16 cellular contexts compared by ENCODE assay signal in genomic region chr4:150679018-150679766, GRCh38.
DNase-seq lines count a peak whose midpoint lies in the region; ATAC-seq, FAIRE-seq and TF ChIP-seq lines count a peak whose summit lies in the region.
"Had no signal": no experiment of that assay in that cellular context is flagged by ENCODE, and none has a peak within 500 bp of the region (broad histone marks: within the 10 kb centered on the region; RNA-seq: fewer than 3 reads in every experiment).

No MANE protein-coding gene starts in this region.

- no peak for TF ChIP-seq EP300 in HepG2 (IDR thresholded peaks at IDR 0.05; ENCODE audit: low read depth in 2 of 2, low read length in 2 of 2)
- TF ChIP-seq EP300 in HepG2 (CRISPR knock-in tag; IDR thresholded peaks at IDR 0.05; ENCODE audit: borderline replicate concordance) = no peak

- H3K4me1 ChIP-seq in HepG2 (ENCODE audit: insufficient read depth, low read length) = peaks cover 9% of the 10 kb centered on the region; the same call in 1 of the 2 replicates
- no peaks in the 10 kb centered on the region for H3K4me1 ChIP-seq in H9 (ENCODE audit: insufficient read depth, low read length)
- H3K4me1 ChIP-seq: Caco-2, left lung had no signal

- H4K91ac ChIP-seq in H9 (ENCODE audit: insufficient read length, low read depth, low read length) = no peak overlapping the region

- in situ Hi-C loops in HepG2 (cut with HindIII; ENCODE audit: extremely low pct_ligation_motif_present, low pct_unique_long_range_greater_than_20kb) = no loop called here

- H2BK12ac ChIP-seq in H9 (ENCODE audit: insufficient read length, low read depth, low read length) = no peak overlapping the region

- no peak for TF ChIP-seq RAD21 in HepG2 (CRISPR knock-in tag; IDR thresholded peaks at IDR 0.05)

- FAIRE-seq in HepG2 (lab: Jason Lieb, UNC) (no peak), HTR-8/SVneo (lab: Jason Lieb, UNC) (no peak)
- FAIRE-seq: endothelial cell of umbilical vein had no signal

- 64% methylated on average over 5 of the region's 5 CpGs for WGBS in HepG2 (ENCODE audit: low lambda C conversion rate)
- WGBS in H9 (ENCODE audit: extremely low coverage, insufficient read length, low lambda C conversion rate) = no CpG with 5 or more reads among the region's 5 CpGs

- H2BK5ac ChIP-seq in H9 (ENCODE audit: insufficient read length, low read length) = no peak overlapping the region

- CTCF ChIA-PET in HepG2 (lab: Yijun Ruan, JAX; ENCODE audit: low intra/inter-chr PET ratio, low total read pairs) = no interaction called here

- POLR2A ChIA-PET in HepG2 (lab: Yijun Ruan, JAX) = no interaction called here

- no peak overlapping the region for H4K8ac ChIP-seq in H9 (replicated peaks; ENCODE audit: insufficient read length, low read depth, low read length)

- H3K9ac ChIP-seq in HepG2 (ENCODE audit: insufficient read depth, low read depth, low read length) = no peak overlapping the region
- H3K9ac ChIP-seq in H9 (ENCODE audit: extremely low read depth, insufficient read length, low read length) = no peak overlapping the region

- H3K56ac ChIP-seq in H9 (ENCODE audit: insufficient read length, low read depth, low read length) = no peak overlapping the region

- H3K4me3 Mint-ChIP-seq in chondrocyte (ENCODE audit: unreplicated experiment) (peak overlapping the region; percentile 44), H9 (no peak overlapping the region)
- H3K4me3 Mint-ChIP-seq: activated naive CD4-positive, alpha-beta T cell treated with anti-CD3 and anti-CD28 coated beads, Interleukin-2, amount 50 U/mL, for 24 hours; GM23338; natural killer cell treated with Interleukin-12 subunit alpha and Interleukin-12 subunit beta and Interleukin-15 and Interleukin-18, amount 100 ng/mL, for 72 hours; stimulated activated effector memory CD8-positive, alpha-beta T cell treated with anti-CD3 and anti-CD28 coated beads, Interleukin-12 subunit alpha, Interleukin-12 subunit beta, amount 100 ng/mL, for 72 hours had no signal

- no peak overlapping the region for H3K18ac ChIP-seq in H9 (ENCODE audit: insufficient read length, low read depth, low read length)

- H3K23me2 ChIP-seq in H9 (ENCODE audit: insufficient read length, low read depth, low read length, poor library complexity, severe bottlenecking) = no peaks in the 10 kb centered on the region

- no peak overlapping the region for H3K14ac ChIP-seq in H9 (ENCODE audit: insufficient read depth, low read length)

- DNase-seq in NCI-H2227 (lab: John Stamatoyannopoulos, UW; ENCODE audit: unreplicated experiment) = peak; percentile 19
- DNase-seq in NCI-H2227 treated with DMSO at 0.1 percent for 48 hours (lab: John Stamatoyannopoulos, UW) = no peak
- no peak for DNase-seq in chondrocyte (ENCODE audit: low spot score)
- DNase-seq in HepG2 (ENCODE audit: low spot score) = peak; percentile 24
- DNase-seq in DMS53 (lab: John Stamatoyannopoulos, UW) = no peak
- DNase-seq in HTR-8/SVneo (ENCODE audit: insufficient read length, low spot score) = no peak
- no peak for DNase-seq in H9
- DNase-seq: Caco-2, left lung, NCI-H1092 treated with DMSO at 0.1 percent for 48 hours had no signal

- no TSS peak for BruUV-seq in HepG2 (replicated peaks; lab: Mats Ljungman, UMichigan)

- no peak overlapping the region for H2BK15ac ChIP-seq in H9 (ENCODE audit: low read depth, low read length)

- no peak overlapping the region for H2BK20ac ChIP-seq in H9 (ENCODE audit: low read depth, low read length, poor library complexity, severe bottlenecking)

- H3K9me3 Mint-ChIP-seq in chondrocyte (ENCODE audit: low read depth) (no peaks in the 10 kb centered on the region), H9 (no peaks in the 10 kb centered on the region)
- H3K9me3 Mint-ChIP-seq: activated naive CD4-positive, alpha-beta T cell treated with anti-CD3 and anti-CD28 coated beads, Interleukin-2, amount 50 U/mL, for 24 hours; GM23338; natural killer cell treated with Interleukin-12 subunit alpha and Interleukin-12 subunit beta and Interleukin-15 and Interleukin-18, amount 100 ng/mL, for 72 hours; stimulated activated effector memory CD8-positive, alpha-beta T cell treated with anti-CD3 and anti-CD28 coated beads, Interleukin-12 subunit alpha, Interleukin-12 subunit beta, amount 100 ng/mL, for 72 hours had no signal

- H3K4ac ChIP-seq in H9 (ENCODE audit: low read depth, low read length) = no peak overlapping the region

- peak overlapping the region; percentile 8 for H3K27ac ChIP-seq in HepG2 (ENCODE audit: extremely low read length, insufficient read depth, low read length)
- no peak overlapping the region for H3K27ac ChIP-seq in H9 (ENCODE audit: insufficient read length, low read depth, low read length)
- H3K27ac ChIP-seq: left lung had no signal

- no peak overlapping the region for H4K5ac ChIP-seq in H9 (ENCODE audit: insufficient read length, low read depth, low read length)

- no peak overlapping the region; a peak in 2 of 6 replicates for H3K4me3 ChIP-seq in HepG2 (replicated peaks in 1 of 3; ENCODE audit: insufficient read depth in 1 of 3, low read depth in 2 of 3, low read length in 3 of 3)
- H3K4me3 ChIP-seq: GM23338, left lung had no signal

- H2BK120ac ChIP-seq in H9 (ENCODE audit: low read depth, low read length, poor library complexity, severe bottlenecking) = no peak overlapping the region

- H3K4me1 Mint-ChIP-seq in chondrocyte (ENCODE audit: low read depth) = peaks cover 16% of the 10 kb centered on the region
- H3K4me1 Mint-ChIP-seq in H9 = peaks cover 6 to 8% of the 10 kb centered on the region in 2 experiments
- H3K4me1 Mint-ChIP-seq: activated naive CD4-positive, alpha-beta T cell treated with anti-CD3 and anti-CD28 coated beads, Interleukin-2, amount 50 U/mL, for 24 hours; stimulated activated effector memory CD8-positive, alpha-beta T cell treated with anti-CD3 and anti-CD28 coated beads, Interleukin-12 subunit alpha, Interleukin-12 subunit beta, amount 100 ng/mL, for 72 hours had no signal

- no peak overlapping the region for H3K27ac Mint-ChIP-seq in chondrocyte (ENCODE audit: unreplicated experiment)
- H3K27ac Mint-ChIP-seq in H9 = no peak overlapping the region
- H3K27ac Mint-ChIP-seq: GM23338; natural killer cell treated with Interleukin-12 subunit alpha and Interleukin-12 subunit beta and Interleukin-15 and Interleukin-18, amount 100 ng/mL, for 72 hours; stimulated activated effector memory CD8-positive, alpha-beta T cell treated with anti-CD3 and anti-CD28 coated beads, Interleukin-12 subunit alpha, Interleukin-12 subunit beta, amount 100 ng/mL, for 72 hours had no signal

- H4K20me1 ChIP-seq in HepG2 (ENCODE audit: insufficient read depth, low read length) (no peaks in the 10 kb centered on the region), H9 (ENCODE audit: control insufficient read depth, insufficient read depth, insufficient read length) (no peaks in the 10 kb centered on the region)

- H3K4me2 ChIP-seq in HepG2 (ENCODE audit: low read depth, low read length) (peak overlapping the region; percentile 9; the same call in 1 of the 2 replicates), H9 (ENCODE audit: insufficient read depth, insufficient read length, low read length) (no peak overlapping the region)
- H3K4me2 ChIP-seq: GM23338 had no signal

- intact Hi-C loops in HepG2 (cut with micrococcal nuclease; ENCODE audit: unreplicated experiment) = no loop called here

- peaks cover 0 to 4% of the 10 kb centered on the region in 2 experiments; a peak in 3 of 5 replicates for H3K36me3 ChIP-seq in HepG2 (replicated peaks in 1 of 2; ENCODE audit: control insufficient read depth in 1 of 2, insufficient read depth in 2 of 2, low read length in 2 of 2)
- H3K36me3 ChIP-seq: left lung had no signal

- H3K79me2 ChIP-seq in HepG2 (ENCODE audit: insufficient read depth, low read length) (no peaks in the 10 kb centered on the region), H9 (ENCODE audit: insufficient read depth, low read length) (no peaks in the 10 kb centered on the region)

- H3K9me3 ChIP-seq in HepG2 (ENCODE audit: low read length) (no peaks in the 10 kb centered on the region), H9 (ENCODE audit: control insufficient read depth, low read depth, low read length) (no peaks in the 10 kb centered on the region)
- H3K9me3 ChIP-seq: Caco-2, left lung had no signal

- TF ChIP-seq CTCF in chondrocyte (IDR thresholded peaks at IDR 0.05) = no peak
- TF ChIP-seq CTCF in HepG2 (CRISPR knock-in tag; IDR thresholded peaks at IDR 0.05) = no peak
- no peak for TF ChIP-seq CTCF in H9 (conservative IDR thresholded peaks at IDR 0.05)

- TF ChIP-seq POLR2A in HepG2 (IDR thresholded peaks at IDR 0.05; ENCODE audit: insufficient read depth in 1 of 2, low read depth in 2 of 2, low read length in 2 of 2) = no peak

- ATAC-seq in HepG2 (peak; percentile 87), GM21360 (IDR thresholded peaks at IDR 0.05; ENCODE audit: unreplicated experiment) (no peak)
- ATAC-seq: GM23338; left lung; natural killer cell treated with Interleukin-12 subunit alpha and Interleukin-12 subunit beta and Interleukin-15 and Interleukin-18, amount 100 ng/mL, for 72 hours; stimulated activated effector memory CD8-positive, alpha-beta T cell treated with anti-CD3 and anti-CD28 coated beads, Interleukin-12 subunit alpha, Interleukin-12 subunit beta, amount 100 ng/mL, for 72 hours had no signal

- H3K36me3 Mint-ChIP-seq in chondrocyte (ENCODE audit: low read depth) (no peaks in the 10 kb centered on the region), H9 (ENCODE audit: insufficient read depth in 1 of 3, low read depth in 3 of 3) (no peaks in the 10 kb centered on the region)
- H3K36me3 Mint-ChIP-seq: natural killer cell treated with Interleukin-12 subunit alpha and Interleukin-12 subunit beta and Interleukin-15 and Interleukin-18, amount 100 ng/mL, for 72 hours had no signal

- H2AFZ ChIP-seq in HepG2 (ENCODE audit: low read length) (no peak overlapping the region), H9 (ENCODE audit: low read length) (no peak overlapping the region)
- H2AFZ ChIP-seq: GM23338 had no signal

- H3K27me3 Mint-ChIP-seq in chondrocyte (ENCODE audit: low read depth) (no peaks in the 10 kb centered on the region), H9 (ENCODE audit: low read depth) (no peaks in the 10 kb centered on the region)
- H3K27me3 Mint-ChIP-seq: activated naive CD4-positive, alpha-beta T cell treated with anti-CD3 and anti-CD28 coated beads, Interleukin-2, amount 50 U/mL, for 24 hours; natural killer cell treated with Interleukin-12 subunit alpha and Interleukin-12 subunit beta and Interleukin-15 and Interleukin-18, amount 100 ng/mL, for 72 hours had no signal

- H3T11ph ChIP-seq in H9 (ENCODE audit: low read length) = no peak overlapping the region

- H3K27me3 ChIP-seq in HepG2 (ENCODE audit: control insufficient read depth in 1 of 2, insufficient read depth in 2 of 2, low read length in 2 of 2) (no peaks in the 10 kb centered on the region), H9 (ENCODE audit: insufficient read depth, low read length) (no peaks in the 10 kb centered on the region)
- H3K27me3 ChIP-seq: left lung had no signal

- H3K23ac ChIP-seq in H9 (ENCODE audit: insufficient read length, low read depth, low read length) = no peak overlapping the region

- no peak overlapping the region for H2AK5ac ChIP-seq in H9 (ENCODE audit: insufficient read length, low read length)

- H3K79me1 ChIP-seq in H9 (ENCODE audit: insufficient read depth, low read depth, low read length, poor library complexity, severe bottlenecking) = no peaks in the 10 kb centered on the region

TF ChIP-seq in HepG2, 621 proteins besides CTCF, POLR2A, EP300 and RAD21 (continues in another document):
- TF ChIP-seq ZNF777 (CRISPR knock-in tag; IDR thresholded peaks at IDR 0.05) = no peak
- TF ChIP-seq KAT2B (IDR thresholded peaks at IDR 0.05; ENCODE audit: borderline replicate concordance, low read depth, low read length) = peak; percentile 97

Comparison
In these comparisons a context has a peak if more than half of its experiments do, and no peak if none do; other contexts are left out.
1. DNase-seq: peak in NCI-H2227 (single experiment) and HepG2 (single experiment); none in NCI-H2227 treated with DMSO at 0.1 percent for 48 hours (single experiment), chondrocyte (single experiment), DMS53 (single experiment), HTR-8/SVneo (single experiment) and H9 (single experiment).